10 cellular contexts compared by ENCODE assay signal in genomic region chr14:93960108-93960475, GRCh38. TPM values are rescaled to one million over a fixed set of nuclear protein-coding genes. Genes with fewer than 3 reads are reported as not detected.
A peak's percentile ranks its signal among the peaks of the same experiment; 100 is the strongest.
DNase-seq lines count a peak whose midpoint lies in the region; ATAC-seq lines count a peak whose summit lies in the region.
"Had no signal": no experiment of that assay in that cellular context is flagged by ENCODE, and none has a peak within 500 bp of the region (broad histone marks: within the 10 kb centered on the region; RNA-seq: fewer than 3 reads in every experiment).

No MANE protein-coding gene starts in this region.

- H3K4me1 Mint-ChIP-seq in T-cell: peaks cover 90 to 96% (median 95%) of the 10 kb centered on the region in 3 donors
- H3K4me1 Mint-ChIP-seq in stimulated activated naive B cell treated with anti-CD40 and anti-IgM and Interleukin-4, amounts not matched to agents 10 μg/mL and 1 μg/mL and 100 μg/mL, for 72 hours: peaks cover 84 to 99% of the 10 kb centered on the region in 2 donors

- POLR2A ChIA-PET in T-cell (lab: Charles Lee): no interaction called here

- peak; percentile 80 for DNase-seq in activated CD8-positive, alpha-beta memory T cell treated with anti-CD3 and anti-CD28 coated beads for 24 hours
- no peak for DNase-seq in activated CD8-positive, alpha-beta memory T cell treated with anti-CD3 and anti-CD28 coated beads, Interleukin-2, amount 50 U/mL, for 4 hours
- DNase-seq in T-cell: no peak
- no peak for DNase-seq in stimulated activated naive B cell treated with anti-CD40 and anti-IgM and Interleukin-4, amounts not matched to agents 10 μg/mL and 1 μg/mL and 100 μg/mL, for 72 hours
- DNase-seq in AG08396 (ENCODE audit: low spot score): no peak
- DNase-seq: NCI-H526 had no signal

- no peaks in the 10 kb centered on the region for H3K27me3 Mint-ChIP-seq in T-cell
- H3K27me3 Mint-ChIP-seq in stimulated activated naive B cell treated with anti-CD40 and anti-IgM and Interleukin-4, amounts not matched to agents 10 μg/mL and 1 μg/mL and 100 μg/mL, for 72 hours: no peaks in the 10 kb centered on the region

- H3K9me3 Mint-ChIP-seq in T-cell: peaks cover 0 to 6% (median 0%) of the 10 kb centered on the region in 3 donors
- peaks cover 5 to 7% of the 10 kb centered on the region in 2 donors for H3K9me3 Mint-ChIP-seq in stimulated activated naive B cell treated with anti-CD40 and anti-IgM and Interleukin-4, amounts not matched to agents 10 μg/mL and 1 μg/mL and 100 μg/mL, for 72 hours

- H3K36me3 Mint-ChIP-seq in T-cell: no peaks in the 10 kb centered on the region
- H3K36me3 Mint-ChIP-seq in stimulated activated naive B cell treated with anti-CD40 and anti-IgM and Interleukin-4, amounts not matched to agents 10 μg/mL and 1 μg/mL and 100 μg/mL, for 72 hours: peaks cover 8% of the 10 kb centered on the region in 2 donors

- no peak for ATAC-seq in T-cell (replicated peaks in 1 of 4)
- ATAC-seq in esophagus mucosa: peak; percentile 33
- no peak for ATAC-seq in stimulated activated naive B cell treated with anti-CD40 and anti-IgM and Interleukin-4, amounts not matched to agents 10 μg/mL and 1 μg/mL and 100 μg/mL, for 72 hours (replicated peaks)
- ATAC-seq in GM19397 (IDR thresholded peaks at IDR 0.05; ENCODE audit: unreplicated experiment): no peak
- no peak for ATAC-seq in HG02623 (IDR thresholded peaks at IDR 0.05; ENCODE audit: unreplicated experiment)

- CTCF ChIA-PET in T-cell (lab: Charles Lee): interaction anchor here (0.7 to 4.3 kb wide), 3 partner anchors 10 to 20 kb away, joined by 3 to 12 read pairs (median 5); no protein-coding TSS in a partner anchor

- H3K27ac Mint-ChIP-seq in T-cell: peak overlapping the region; percentile 95
- peak overlapping the region; percentile 98 for H3K27ac Mint-ChIP-seq in stimulated activated naive B cell treated with anti-CD40 and anti-IgM and Interleukin-4, amounts not matched to agents 10 μg/mL and 1 μg/mL and 100 μg/mL, for 72 hours

- peak overlapping the region; percentile 25 to 78 (median 28) for H3K4me3 Mint-ChIP-seq in T-cell
- H3K4me3 Mint-ChIP-seq in stimulated activated naive B cell treated with anti-CD40 and anti-IgM and Interleukin-4, amounts not matched to agents 10 μg/mL and 1 μg/mL and 100 μg/mL, for 72 hours: peak overlapping the region in 1 of 2 donors; percentile 71

RNA-seq across cellular contexts. Expression of gene ASB2, which starts 16.3 kb away (rescaled TPM):
- total RNA-seq in T-cell: 1 to 10 TPM; 2.7 to 5.4 (median 3.3) TPM
- 1.00 TPM for total RNA-seq in esophagus mucosa
- total RNA-seq: dermis microvascular lymphatic vessel endothelial cell had no signal

RNA-seq across cellular contexts. Expression of gene FAM181A, which starts 32.9 kb away (rescaled TPM):
- total RNA-seq in T-cell (not detected), esophagus mucosa (not detected)
- total RNA-seq: dermis microvascular lymphatic vessel endothelial cell had no signal

RNA-seq across cellular contexts. Expression of gene CCDC197, which starts 37.0 kb away (rescaled TPM):
- not detected for total RNA-seq in T-cell
- total RNA-seq in esophagus mucosa: not detected
- total RNA-seq: dermis microvascular lymphatic vessel endothelial cell had no signal
